15 cellular contexts compared by ENCODE assay signal in the genomic region with DNA sequence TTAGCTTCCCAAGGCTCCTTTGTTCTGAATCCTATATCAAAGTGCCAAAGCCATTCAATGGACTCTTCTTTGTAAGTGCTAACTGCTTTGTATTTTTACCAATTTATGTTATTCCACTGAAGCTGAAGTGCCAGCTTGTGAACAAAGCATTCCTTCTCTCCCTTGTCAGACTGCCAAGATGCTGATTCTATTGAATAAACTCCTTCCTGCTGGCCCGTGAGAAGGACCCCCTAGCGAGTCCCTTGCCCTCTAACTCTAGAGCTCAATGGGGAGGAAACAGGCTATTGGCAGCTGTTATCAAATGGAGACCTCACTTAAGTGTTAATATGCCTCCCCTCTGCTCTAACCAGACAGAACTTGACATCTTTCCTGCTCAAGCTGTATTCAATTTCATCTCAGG.
DNase-seq lines count a peak whose midpoint lies in the region; ATAC-seq and TF ChIP-seq lines count a peak whose summit lies in the region.
"Had no signal": no experiment of that assay in that cellular context is flagged by ENCODE, and none has a peak within 500 bp of the region (broad histone marks: within the 10 kb centered on the region; RNA-seq: fewer than 3 reads in every experiment).

No MANE protein-coding gene starts in this region.

- TF ChIP-seq POLR2A in testis (IDR thresholded peaks at IDR 0.05): no peak

- H3K27ac ChIP-seq in SK-N-MC (no peak overlapping the region), iPS-18a (ENCODE audit: low read length) (peak overlapping the region; percentile 27), testis (no peak overlapping the region), right atrium auricular region (no peak overlapping the region)
- H3K27ac ChIP-seq: KMS-11 had no signal

- H3K4me3 ChIP-seq in SK-N-MC (no peak overlapping the region), iPS-18a (ENCODE audit: low read length) (no peak overlapping the region), testis (no peak overlapping the region), right atrium auricular region (no peak overlapping the region)

- H3K27me3 ChIP-seq in iPS-18a (ENCODE audit: control insufficient read depth, insufficient read depth, low read length) (no peaks in the 10 kb centered on the region), testis (no peaks in the 10 kb centered on the region), right atrium auricular region (no peaks in the 10 kb centered on the region)

- ATAC-seq in activated CD4-positive, CD25-positive, alpha-beta regulatory T cell treated with anti-CD3 and anti-CD28 coated beads, Interleukin-2, amount 50 U/mL, for 24 hours: no peak
- ATAC-seq: effector memory CD8-positive, alpha-beta T cell had no signal

- DNase-seq in NCI-H748 (lab: John Stamatoyannopoulos, UW; ENCODE audit: unreplicated experiment) (peak; percentile 22), NCI-H748 treated with DMSO at 0.1 percent for 48 hours (lab: John Stamatoyannopoulos, UW) (no peak), SK-N-MC (ENCODE audit: low read depth, low spot score) (peak; percentile 8), testis (no peak), right atrium auricular region (ENCODE audit: low spot score) (no peak), NCI-H82 treated with DMSO at 0.1 percent for 48 hours (lab: John Stamatoyannopoulos, UW; ENCODE audit: unreplicated experiment) (no peak)
- DNase-seq: CD4-positive, alpha-beta T cell; effector memory CD8-positive, alpha-beta T cell; HFFc6; NCI-H187; SHP77 treated with DMSO at 0.1 percent for 48 hours; stimulated activated CD4-positive, alpha-beta T cell treated with anti-CD3 and anti-CD28 coated beads, Interleukin-12 subunit alpha, Interleukin-12 subunit beta, amount 100 ng/mL, for 4 hours had no signal

- H3K9ac ChIP-seq in SK-N-MC (ENCODE audit: insufficient read length) (no peak overlapping the region), iPS-18a (ENCODE audit: low read length) (no peak overlapping the region)
- H3K9ac ChIP-seq: KMS-11 had no signal

- H3K36me3 ChIP-seq in SK-N-MC (ENCODE audit: insufficient read depth, low read length) (no peaks in the 10 kb centered on the region), iPS-18a (ENCODE audit: control insufficient read depth, low read depth, low read length) (no peaks in the 10 kb centered on the region), testis (ENCODE audit: low read depth, missing control alignments) (no peaks in the 10 kb centered on the region), right atrium auricular region (no peaks in the 10 kb centered on the region)

- H3K4me1 ChIP-seq in iPS-18a (ENCODE audit: control insufficient read depth, low read depth, low read length): peaks cover 36% of the 10 kb centered on the region
- no peaks in the 10 kb centered on the region for H3K4me1 ChIP-seq in testis
- no peaks in the 10 kb centered on the region for H3K4me1 ChIP-seq in right atrium auricular region

- intact Hi-C loops in testis (cut with DNase I; ENCODE audit: low total_unique reads): no loop called here

- TF ChIP-seq CTCF in testis (IDR thresholded peaks at IDR 0.05): no peak
- no peak for TF ChIP-seq CTCF in right atrium auricular region (IDR thresholded peaks at IDR 0.05)

- H3K9me3 ChIP-seq in SK-N-MC (ENCODE audit: low read depth, low read length): no peaks in the 10 kb centered on the region
- no peaks in the 10 kb centered on the region for H3K9me3 ChIP-seq in iPS-18a (ENCODE audit: control insufficient read depth, low read depth, low read length)
- H3K9me3 ChIP-seq in testis: no peaks in the 10 kb centered on the region
- peaks cover 8 to 30% of the 10 kb centered on the region in 2 donors for H3K9me3 ChIP-seq in right atrium auricular region

- 44 to 51% methylated on average over 2 of the region's 2 CpGs for WGBS in testis, 2 donors

Comparison
In these comparisons a context has a peak if more than half of its experiments do, and no peak if none do; other contexts are left out.
1. DNase-seq: peak in NCI-H748 (single experiment) and SK-N-MC (single experiment); none in NCI-H748 treated with DMSO at 0.1 percent for 48 hours (single experiment), testis (single experiment), right atrium auricular region (single experiment) and NCI-H82 treated with DMSO at 0.1 percent for 48 hours (single experiment).